Comparison of ENCODE assay signal across 8 cellular contexts in genomic region chr16:24516900-24517669, GRCh38. TPM values are rescaled to one million over a fixed set of nuclear protein-coding genes. Genes with fewer than 3 reads are reported as not detected.
DNase-seq lines count a peak whose midpoint lies in the region; ATAC-seq, FAIRE-seq and TF ChIP-seq lines count a peak whose summit lies in the region.

No MANE protein-coding gene starts in this region.

- no peak for TF ChIP-seq POLR2A in thyroid gland (IDR thresholded peaks at IDR 0.05)

- WGBS in pancreas, 2 donors = 24 to 31% methylated on average over 20 of the region's 20 CpGs
- WGBS in thyroid gland, 2 donors = 34 to 37% methylated on average over 20 of the region's 20 CpGs

- DNase-seq in ELF-1 (ENCODE audit: low read depth, low spot score) = peak; percentile 87
- DNase-seq in NCI-H1092 (lab: John Stamatoyannopoulos, UW) = peak; percentile 68
- DNase-seq in SKM-1 treated with dmso at 0.1 percent for 144 hours (lab: John Stamatoyannopoulos, UW; ENCODE audit: unreplicated experiment) = peak; percentile 48
- DNase-seq in activated naive CD4-positive, alpha-beta T cell treated with anti-CD3 and anti-CD28 coated beads, Interleukin-2, amount 50 U/mL, for 16 hours = peak; percentile 72
- DNase-seq in globus pallidus (ENCODE audit: low spot score) = peak; percentile 80
- peak; percentile 73 to 90 (median 78) for DNase-seq in pancreas
- DNase-seq in thyroid gland = peak; percentile 77 to 82

- no peaks in the 10 kb centered on the region for H3K4me1 ChIP-seq in pancreas
- peaks cover 0 to 3% of the 10 kb centered on the region in 2 donors for H3K4me1 ChIP-seq in thyroid gland

- TF ChIP-seq CTCF in pancreas (IDR thresholded peaks at IDR 0.05) = peak; percentile 70 to 91 (median 87)
- TF ChIP-seq CTCF in thyroid gland (IDR thresholded peaks at IDR 0.05) = peak; percentile 68 to 92 (median 76)

- H3K4me3 ChIP-seq in pancreas (peak overlapping the region in 1 of 4 donors; percentile 15), thyroid gland (replicated peaks in 1 of 3) (no peak overlapping the region)

- H3K27me3 ChIP-seq in pancreas (no peaks in the 10 kb centered on the region), thyroid gland (no peaks in the 10 kb centered on the region)

- H3K9me3 ChIP-seq in pancreas (no peaks in the 10 kb centered on the region), thyroid gland (no peaks in the 10 kb centered on the region)

- intact Hi-C loops in pancreas (cut with DNase I) (no loop called here), thyroid gland (cut with DNase I) (no loop called here)

- H3K27ac ChIP-seq in pancreas (no peak overlapping the region), thyroid gland (no peak overlapping the region)

- no peak for FAIRE-seq in pancreas (lab: Jason Lieb, UNC)

- H3K36me3 ChIP-seq in pancreas = no peaks in the 10 kb centered on the region
- no peaks in the 10 kb centered on the region for H3K36me3 ChIP-seq in thyroid gland

- ATAC-seq in pancreas = peak; percentile 96 to 100 (median 98)
- no peak for ATAC-seq in GM19397 (IDR thresholded peaks at IDR 0.05; ENCODE audit: unreplicated experiment)

RNA-seq across cellular contexts. Expression of gene RBBP6, which starts 22.3 kb away (rescaled TPM):
- total RNA-seq in pancreas = 10 to 100 TPM; 13.8 to 29.5 (median 19.7) TPM
- polyA plus RNA-seq in pancreas = 10 to 100 TPM; 19.2 to 31.3 TPM
- total RNA-seq in thyroid gland = 100 to 1,000 TPM in 1 of 4 donors, 10 to 100 TPM in 3; 78.9 to 120 (median 84.5) TPM
